Comparison of ENCODE assay signal across 9 cellular contexts in the genomic region with DNA sequence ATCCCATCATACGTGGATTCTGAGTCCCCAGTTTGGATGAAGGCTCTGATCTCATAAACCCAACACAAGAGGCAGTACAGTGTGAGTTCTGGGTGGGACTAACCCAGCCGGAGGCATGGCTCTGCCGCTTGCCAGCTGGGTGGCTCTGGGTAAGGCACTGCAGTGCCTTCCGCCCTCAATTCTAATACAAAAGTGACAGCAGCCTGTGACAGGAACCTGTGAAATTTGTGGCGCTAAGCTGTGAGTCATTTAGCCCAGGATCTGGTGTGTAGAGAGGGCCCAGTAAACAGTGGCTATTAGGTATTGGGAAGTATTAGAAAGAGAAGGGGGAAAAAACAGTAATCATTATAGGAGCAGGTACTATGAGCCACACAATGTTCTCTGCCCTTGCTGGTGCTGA. TPM values are rescaled to one million over a fixed set of nuclear protein-coding genes. Genes with fewer than 3 reads are reported as not detected.
DNase-seq lines count a peak whose midpoint lies in the region; ATAC-seq and TF ChIP-seq lines count a peak whose summit lies in the region.
"Had no signal": no experiment of that assay in that cellular context is flagged by ENCODE, and none has a peak within 500 bp of the region (broad histone marks: within the 10 kb centered on the region; RNA-seq: fewer than 3 reads in every experiment).

No MANE protein-coding gene starts in this region.

- peaks cover 38% of the 10 kb centered on the region for H3K4me1 ChIP-seq in HUES64 (ENCODE audit: insufficient read depth, low read length)

- no peaks in the 10 kb centered on the region for H3K27me3 ChIP-seq in HUES64 (ENCODE audit: insufficient read depth, low read length)

- peaks cover 4 to 8% of the 10 kb centered on the region in 2 donors for H3K27me3 Mint-ChIP-seq in effector memory CD8-positive, alpha-beta T cell
- no peaks in the 10 kb centered on the region for H3K27me3 Mint-ChIP-seq in neural crest cell (ENCODE audit: low read depth)

- WGBS in HUES64, result 77% methylated on average over 5 of the region's 5 CpGs

- TF ChIP-seq CTCF in neural crest cell (conservative IDR thresholded peaks at IDR 0.05), result no peak

- ATAC-seq in effector memory CD8-positive, alpha-beta T cell (replicated peaks), result peak; percentile 93
- ATAC-seq in GM21367 (IDR thresholded peaks at IDR 0.05; ENCODE audit: unreplicated experiment) (no peak), GM21529 (IDR thresholded peaks at IDR 0.05; ENCODE audit: unreplicated experiment) (no peak), GM19455 (IDR thresholded peaks at IDR 0.05; ENCODE audit: unreplicated experiment) (no peak)

- no peaks in the 10 kb centered on the region for H3K9me3 ChIP-seq in HUES64 (ENCODE audit: insufficient read depth, low read depth, low read length)

- DNase-seq in CD1c-positive myeloid dendritic cell (ENCODE audit: extremely low spot score), result peak; percentile 65
- DNase-seq in effector memory CD8-positive, alpha-beta T cell, result peak; percentile 9 to 15 (median 12)
- DNase-seq in neural crest cell (ENCODE audit: low read depth, low spot score), result no peak
- DNase-seq in germinal center (ENCODE audit: low spot score), result no peak
- DNase-seq: NCI-H2081 treated with DMSO at 0.1 percent for 48 hours had no signal

- no peak overlapping the region for H3K4me3 ChIP-seq in HUES64 (ENCODE audit: low read length)

- H3K27ac Mint-ChIP-seq in effector memory CD8-positive, alpha-beta T cell, result peak overlapping the region; percentile 74 to 86
- peak overlapping the region; percentile 27 for H3K27ac Mint-ChIP-seq in neural crest cell (ENCODE audit: unreplicated experiment)

- H3K36me3 ChIP-seq in HUES64 (ENCODE audit: insufficient read depth, low read length), result no peaks in the 10 kb centered on the region

- H3K4me1 Mint-ChIP-seq in effector memory CD8-positive, alpha-beta T cell (ENCODE audit: low read depth in 2 of 2), result peaks cover 8 to 10% of the 10 kb centered on the region in 2 donors
- H3K4me1 Mint-ChIP-seq in neural crest cell, result peaks cover 49% of the 10 kb centered on the region

- H3K27ac ChIP-seq in HUES64 (ENCODE audit: low read depth, low read length), result peak overlapping the region; percentile 41; the same call in 1 of the 2 replicates

- H3K4me3 Mint-ChIP-seq in effector memory CD8-positive, alpha-beta T cell, result peak overlapping the region; percentile 27 to 40
- H3K4me3 Mint-ChIP-seq in neural crest cell, result no peak overlapping the region

- H3K9me3 Mint-ChIP-seq in effector memory CD8-positive, alpha-beta T cell, result no peaks in the 10 kb centered on the region
- H3K9me3 Mint-ChIP-seq in neural crest cell, result no peaks in the 10 kb centered on the region

- no peak overlapping the region for H3K9ac ChIP-seq in HUES64 (ENCODE audit: low read depth, low read length)

- H3K36me3 Mint-ChIP-seq in effector memory CD8-positive, alpha-beta T cell (ENCODE audit: insufficient read depth), result peaks cover 3% of the 10 kb centered on the region
- no peaks in the 10 kb centered on the region for H3K36me3 Mint-ChIP-seq in neural crest cell (ENCODE audit: low read depth)

RNA-seq across cellular contexts. Expression of gene HSPG2, which starts 23.3 kb away (rescaled TPM):
- polyA plus RNA-seq in HUES64 (2013, experiment 1 of 2), result 21.9 TPM
- polyA plus RNA-seq in HUES64 (2013, experiment 2 of 2), result 31.5 TPM
- 101 and 103 TPM in 2 replicates for total RNA-seq in neural crest cell

Comparison
In these comparisons a context has a peak if more than half of its experiments do, and no peak if none do; other contexts are left out.
1. DNase-seq: peak in CD1c-positive myeloid dendritic cell (single experiment) and effector memory CD8-positive, alpha-beta T cell (3 of 3); none in neural crest cell (single experiment) and germinal center (single experiment).